ENCODE assay signal across 2 cellular contexts in genomic region chr12:122566816-122567215, GRCh38. TPM values are rescaled to one million over a fixed set of nuclear protein-coding genes. Genes with fewer than 3 reads are reported as not detected.
DNase-seq lines count a peak whose midpoint lies in the region; ATAC-seq and TF ChIP-seq lines count a peak whose summit lies in the region.
"Not testable (repeated sequence)": the region's sequence is repeated elsewhere in the genome, so short reads cannot be mapped to it uniquely, and the experiment has no call there.

No MANE protein-coding gene starts in this region.

- not testable (repeated sequence) for H3K9me3 ChIP-seq in body of pancreas, esophagus muscularis mucosa

- not testable (repeated sequence) for H3K36me3 ChIP-seq in body of pancreas (replicated peaks in 1 of 2; ENCODE audit: insufficient read depth in 1 of 2, low read depth in 2 of 2)
- H3K36me3 ChIP-seq in esophagus muscularis mucosa: peaks cover 0 to 51% (median 19%) of the 10 kb centered on the region in 4 donors

- 41 to 54% methylated on average over 5 of the region's 5 CpGs for WGBS in body of pancreas, 2 donors
- WGBS in esophagus muscularis mucosa: 96% methylated on average over 5 of the region's 5 CpGs

- H3K4me3 ChIP-seq in body of pancreas, esophagus muscularis mucosa: not testable (repeated sequence)

- H3K4me1 ChIP-seq in body of pancreas, esophagus muscularis mucosa: not testable (repeated sequence)

- not testable (repeated sequence) for TF ChIP-seq EP300 in esophagus muscularis mucosa (IDR thresholded peaks at IDR 0.05)

- not testable (repeated sequence) for ATAC-seq in body of pancreas

- H3K27ac ChIP-seq in body of pancreas; esophagus muscularis mucosa (replicated peaks in 1 of 4): not testable (repeated sequence)

- TF ChIP-seq POLR2A in body of pancreas (IDR thresholded peaks at IDR 0.05); esophagus muscularis mucosa (IDR thresholded peaks at IDR 0.05; ENCODE audit: low read depth): not testable (repeated sequence)

- DNase-seq in body of pancreas (peak; percentile 29 to 59 (median 40)), esophagus muscularis mucosa (ENCODE audit: extremely low spot score) (peak; percentile 70)

- not testable (repeated sequence) for H3K27me3 ChIP-seq in body of pancreas, esophagus muscularis mucosa

- intact Hi-C loops in body of pancreas (cut with DNase I); esophagus muscularis mucosa (cut with DNase I): not testable (repeated sequence)

- not testable (repeated sequence) for TF ChIP-seq CTCF in body of pancreas (IDR thresholded peaks at IDR 0.05); esophagus muscularis mucosa (IDR thresholded peaks at IDR 0.05)

RNA-seq across cellular contexts. Expression of gene KNTC1, which starts 39.8 kb away (rescaled TPM):
- total RNA-seq in body of pancreas (1 to 10 TPM; 6.6 to 8.3 TPM), esophagus muscularis mucosa (10 to 100 TPM in 1 of 4 donors, 1 to 10 TPM in 3; 4.3 to 11.2 (median 6.3) TPM)

RNA-seq across cellular contexts. Expression of gene RSRC2, which starts 40.1 kb away (rescaled TPM):
- total RNA-seq in body of pancreas (100 to 1,000 TPM in 1 of 2 donors, 10 to 100 TPM in 1; 50.8 to 113 TPM), esophagus muscularis mucosa (10 to 100 TPM; 46.5 to 68.9 (median 48.6) TPM)
